Comparison of ENCODE assay signal across 10 cellular contexts in the genomic region with DNA sequence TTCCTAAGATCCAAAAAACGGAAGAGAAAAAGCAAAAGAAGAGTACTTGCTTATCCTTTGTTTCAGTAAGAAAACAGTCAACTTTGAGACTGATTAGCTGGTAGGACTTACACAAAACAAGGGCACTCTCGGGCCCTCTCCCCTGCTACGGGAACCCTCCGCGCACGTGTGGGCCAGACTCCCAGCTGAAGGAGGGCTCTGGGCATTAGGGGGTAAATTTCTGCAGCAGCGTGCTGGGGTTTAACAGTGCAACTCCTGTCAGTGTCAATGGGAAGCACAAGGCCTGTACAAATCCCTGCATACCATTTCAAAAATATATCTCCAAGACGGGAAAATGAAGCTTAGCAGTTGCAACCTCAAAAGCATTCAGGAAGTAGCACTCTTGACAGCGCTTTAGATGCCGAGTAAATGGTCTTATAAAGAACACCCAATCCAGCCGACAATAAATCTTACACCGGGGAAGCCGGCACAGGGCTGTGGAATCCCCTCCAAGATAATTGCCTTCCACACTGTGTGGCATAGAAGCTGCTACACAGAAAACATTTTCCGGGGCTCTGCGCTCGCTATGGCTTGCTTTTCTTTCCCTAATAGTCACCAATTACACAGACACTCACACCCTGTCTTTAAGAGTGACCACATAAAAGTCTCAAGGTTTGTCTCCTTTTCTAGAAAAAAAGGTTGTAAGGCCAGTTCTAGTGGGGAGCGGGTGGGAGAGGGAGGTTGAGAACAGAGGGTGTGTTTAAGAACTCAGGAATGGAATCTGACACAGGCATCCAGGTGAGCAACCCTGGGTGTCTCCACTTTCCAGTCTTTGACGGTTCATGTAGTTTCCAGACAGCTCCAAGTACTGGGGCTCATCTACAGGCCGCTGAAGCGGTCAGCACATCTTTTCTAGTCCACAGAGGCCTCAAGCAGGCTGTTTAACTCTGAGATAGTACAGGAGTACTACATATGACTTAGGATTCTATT.
DNase-seq lines count a peak whose midpoint lies in the region; ATAC-seq and TF ChIP-seq lines count a peak whose summit lies in the region.
"Had no signal": no experiment of that assay in that cellular context is flagged by ENCODE, and none has a peak within 500 bp of the region (broad histone marks: within the 10 kb centered on the region; RNA-seq: fewer than 3 reads in every experiment).

No MANE protein-coding gene starts in this region.

- TF ChIP-seq POLR2A in transverse colon (IDR thresholded peaks at IDR 0.05) (no peak), tibial nerve (IDR thresholded peaks at IDR 0.05) (no peak)

- TF ChIP-seq CTCF in coronary artery (IDR thresholded peaks at IDR 0.05) (no peak), transverse colon (IDR thresholded peaks at IDR 0.05) (no peak), tibial nerve (IDR thresholded peaks at IDR 0.05) (no peak), psoas muscle (IDR thresholded peaks at IDR 0.05) (no peak)

- no peak overlapping the region for H3K4me3 Mint-ChIP-seq in activated T-cell treated with anti-CD3 and anti-CD28 coated beads, Interleukin-2, amount 50 U/mL, for 72 hours
- H3K4me3 Mint-ChIP-seq in naive thymus-derived CD4-positive, alpha-beta T cell = peak overlapping the region in 8 of 10 donors; percentile 18 to 52 (median 41)

- no peak for ATAC-seq in activated T-cell treated with anti-CD3 and anti-CD28 coated beads, Interleukin-2, amount 50 U/mL, for 72 hours (replicated peaks in 1 of 2)
- ATAC-seq in naive thymus-derived CD4-positive, alpha-beta T cell = no peak
- no peak for ATAC-seq in psoas muscle

- H3K36me3 ChIP-seq in naive thymus-derived CD4-positive, alpha-beta T cell (ENCODE audit: control insufficient read depth in 2 of 3, insufficient read depth in 3 of 3, low read length in 3 of 3) = no peaks in the 10 kb centered on the region
- no peaks in the 10 kb centered on the region for H3K36me3 ChIP-seq in transverse colon
- no peaks in the 10 kb centered on the region for H3K36me3 ChIP-seq in tibial nerve
- no peaks in the 10 kb centered on the region for H3K36me3 ChIP-seq in psoas muscle (ENCODE audit: insufficient read depth in 1 of 2, low read depth in 1 of 2)

- in situ Hi-C loops in transverse colon (cut with MboI; ENCODE audit: low pct_ligation_motif_present in 1 of 4, low pct_unique_long_range_greater_than_20kb in 1 of 4, low sequenced_read_pairs in 3 of 4) = loop anchor here in 2 of 4 donors (10.0 to 25.0 kb wide), 2 partner anchors 66 to 517 kb away; partner anchors contain the start of gene FOXP1 (in 1 of the 2)

- CTCF ChIA-PET in naive thymus-derived CD4-positive, alpha-beta T cell (lab: Charles Lee) = interaction anchor here (0.5 to 2.8 kb wide), 12 partner anchors 8 to 262 kb away, joined by 3 to 15 read pairs (median 4); no protein-coding TSS in a partner anchor

- H3K9me3 ChIP-seq in naive thymus-derived CD4-positive, alpha-beta T cell (ENCODE audit: control insufficient read depth in 2 of 3, low read length in 3 of 3) = no peaks in the 10 kb centered on the region
- H3K9me3 ChIP-seq in transverse colon = no peaks in the 10 kb centered on the region
- H3K9me3 ChIP-seq in tibial nerve = no peaks in the 10 kb centered on the region
- no peaks in the 10 kb centered on the region for H3K9me3 ChIP-seq in psoas muscle
- H3K9me3 ChIP-seq: SK-N-SH had no signal

- H3K4me1 Mint-ChIP-seq in activated T-cell treated with anti-CD3 and anti-CD28 coated beads, Interleukin-2, amount 50 U/mL, for 72 hours (ENCODE audit: low read depth) = peaks cover 92% of the 10 kb centered on the region
- H3K4me1 Mint-ChIP-seq in naive thymus-derived CD4-positive, alpha-beta T cell = peaks cover 55 to 97% (median 94%) of the 10 kb centered on the region in 7 donors

- H3K9me3 Mint-ChIP-seq in activated T-cell treated with anti-CD3 and anti-CD28 coated beads, Interleukin-2, amount 50 U/mL, for 72 hours = no peaks in the 10 kb centered on the region
- peaks cover 0 to 2% (median 0%) of the 10 kb centered on the region in 11 donors for H3K9me3 Mint-ChIP-seq in naive thymus-derived CD4-positive, alpha-beta T cell

- TF ChIP-seq EP300 in transverse colon (IDR thresholded peaks at IDR 0.05; ENCODE audit: low read depth) (no peak), tibial nerve (IDR thresholded peaks at IDR 0.05) (no peak)

- intact Hi-C loops in naive thymus-derived CD4-positive, alpha-beta T cell (cut with micrococcal nuclease) = loop anchor here (1.0 to 5.0 kb wide), 5 partner anchors 63 to 520 kb away; no protein-coding TSS in a partner anchor
- intact Hi-C loops in transverse colon (cut with DNase I; ENCODE audit: low total_unique reads) = no loop called here
- intact Hi-C loops in psoas muscle (cut with DNase I) = loop anchor here in 1 of 2 donors (5.0 kb wide), 1 partner anchor 62 kb away; no protein-coding TSS in a partner anchor

- H3K4me1 ChIP-seq in naive thymus-derived CD4-positive, alpha-beta T cell (ENCODE audit: control insufficient read depth in 2 of 2, insufficient read depth in 2 of 2, low read length in 2 of 2) = peaks cover 41 to 89% of the 10 kb centered on the region in 2 donors
- H3K4me1 ChIP-seq in transverse colon (peaks cover 22 to 73% (median 36%) of the 10 kb centered on the region in 4 donors), tibial nerve (peaks cover 0 to 74% (median 31%) of the 10 kb centered on the region in 4 donors), psoas muscle (peaks cover 22% of the 10 kb centered on the region)

- H3K27me3 ChIP-seq in naive thymus-derived CD4-positive, alpha-beta T cell (ENCODE audit: control insufficient read depth in 2 of 2, insufficient read depth in 2 of 2, low read length in 2 of 2) = no peaks in the 10 kb centered on the region
- no peaks in the 10 kb centered on the region for H3K27me3 ChIP-seq in transverse colon
- no peaks in the 10 kb centered on the region for H3K27me3 ChIP-seq in tibial nerve
- H3K27me3 ChIP-seq in psoas muscle (ENCODE audit: insufficient read depth in 3 of 3, low read length in 2 of 3) = no peaks in the 10 kb centered on the region

- POLR2A ChIA-PET in naive thymus-derived CD4-positive, alpha-beta T cell (lab: Charles Lee) = interaction anchor here (0.6 to 1.2 kb wide), 5 partner anchors 9 to 359 kb away, joined by 3 read pairs; no protein-coding TSS in a partner anchor

- H3K4me3 ChIP-seq in coronary artery (peak overlapping the region; percentile 29), transverse colon (no peak overlapping the region), tibial nerve (no peak overlapping the region), psoas muscle (no peak overlapping the region)
- H3K4me3 ChIP-seq in naive thymus-derived CD4-positive, alpha-beta T cell (ENCODE audit: low read length) = no peak overlapping the region

- H3K27ac Mint-ChIP-seq in activated T-cell treated with anti-CD3 and anti-CD28 coated beads, Interleukin-2, amount 50 U/mL, for 72 hours = peak overlapping the region; percentile 12
- H3K27ac Mint-ChIP-seq in naive thymus-derived CD4-positive, alpha-beta T cell = peak overlapping the region in 8 of 9 donors; percentile 76 to 91 (median 84)

- peak overlapping the region; percentile 25 to 71 for H3K27ac ChIP-seq in coronary artery
- H3K27ac ChIP-seq in naive thymus-derived CD4-positive, alpha-beta T cell (ENCODE audit: low read depth, low read length) = peak overlapping the region; percentile 34
- peak overlapping the region; percentile 65 to 98 (median 94) for H3K27ac ChIP-seq in transverse colon
- H3K27ac ChIP-seq in tibial nerve = peak overlapping the region in 2 of 4 donors; percentile 57 to 58
- H3K27ac ChIP-seq in psoas muscle = no peak overlapping the region

- H3K36me3 Mint-ChIP-seq in activated T-cell treated with anti-CD3 and anti-CD28 coated beads, Interleukin-2, amount 50 U/mL, for 72 hours (ENCODE audit: insufficient read depth in 2 of 2) = peaks cover 0 to 5% of the 10 kb centered on the region in 2 donors
- peaks cover 0 to 4% (median 0%) of the 10 kb centered on the region in 5 donors for H3K36me3 Mint-ChIP-seq in naive thymus-derived CD4-positive, alpha-beta T cell

- no peaks in the 10 kb centered on the region for H3K27me3 Mint-ChIP-seq in activated T-cell treated with anti-CD3 and anti-CD28 coated beads, Interleukin-2, amount 50 U/mL, for 72 hours (ENCODE audit: low read depth)
- no peaks in the 10 kb centered on the region for H3K27me3 Mint-ChIP-seq in naive thymus-derived CD4-positive, alpha-beta T cell

- 59 to 67% methylated on average over 7 to 20 of the region's 20 CpGs for WGBS in transverse colon (ENCODE audit: low coverage in 1 of 2), 2 donors
- WGBS in tibial nerve, 2 donors = 76 to 78% methylated on average over 20 of the region's 20 CpGs
- WGBS in psoas muscle, 3 donors = 84 to 87% (median 85%) methylated on average over 20 of the region's 20 CpGs

- DNase-seq in activated T-cell treated with anti-CD3 and anti-CD28 coated beads, Interleukin-2, amount 50 U/mL, for 72 hours = no peak
- no peak for DNase-seq in activated T-cell treated with anti-CD3 and anti-CD28 coated beads, Interleukin-2, amount 50 U/mL, for 48 hours
- DNase-seq in coronary artery (ENCODE audit: low spot score) = no peak
- DNase-seq in naive thymus-derived CD4-positive, alpha-beta T cell = no peak
- no peak for DNase-seq in transverse colon
- no peak for DNase-seq in NCI-H187 treated with DMSO at 0.1 percent for 48 hours (lab: John Stamatoyannopoulos, UW)
- DNase-seq in tibial nerve (ENCODE audit: low spot score in 2 of 2) = no peak
- DNase-seq in psoas muscle = no peak
- DNase-seq: DMS79 had no signal

Comparison
In these comparisons a context has a peak if more than half of its experiments do, and no peak if none do; other contexts are left out.
1. H3K4me3 Mint-ChIP-seq: peak in naive thymus-derived CD4-positive, alpha-beta T cell (8 of 10); none in activated T-cell treated with anti-CD3 and anti-CD28 coated beads, Interleukin-2, amount 50 U/mL, for 72 hours (0 of 2).